36 cellular contexts compared by ENCODE assay signal in the genomic region with DNA sequence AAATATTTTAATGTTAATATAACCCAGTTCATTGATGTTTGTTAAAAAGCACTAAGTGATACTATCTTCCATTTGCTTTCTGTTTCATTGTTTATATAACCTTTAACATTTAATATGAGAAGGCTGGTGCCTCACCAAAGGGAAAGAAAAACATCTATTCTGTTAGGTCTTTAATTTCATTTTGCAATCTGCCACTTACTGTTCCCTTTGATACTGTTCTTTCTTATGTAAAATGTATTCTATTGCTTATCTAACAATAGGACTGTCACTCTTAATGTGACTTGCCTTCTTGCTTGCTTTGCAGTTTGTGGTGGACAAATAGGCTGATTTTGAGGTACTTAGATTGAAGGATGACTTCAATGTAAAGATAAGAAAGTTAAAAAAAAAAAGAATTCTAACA.
"Had no signal": no experiment of that assay in that cellular context is flagged by ENCODE, and none has a peak within 500 bp of the region (broad histone marks: within the 10 kb centered on the region; RNA-seq: fewer than 3 reads in every experiment).

No MANE protein-coding gene starts in this region.

- H3K27me3 ChIP-seq: MG63 had no signal

- H3K9ac ChIP-seq: KMS-11 had no signal

- H3K36me3 ChIP-seq: MG63 had no signal

- H3K4me2 ChIP-seq: KMS-11 had no signal

- H3K27ac ChIP-seq: KMS-11 had no signal

- H3K4me3 ChIP-seq: MG63 had no signal

- DNase-seq: Karpas-422, Kasumi-1, MG63, MM.1S, MV-4-11, NCI-H1048, NCI-H1092, NCI-H1092 treated with DMSO at 0.1 percent for 48 hours, NCI-H1105, NCI-H1105 treated with DMSO at 0.1 percent for 48 hours, NCI-H1417, NCI-H1417 treated with DMSO at 0.1 percent for 48 hours, NCI-H1436, NCI-H1436 treated with DMSO at 0.1 percent for 48 hours, NCI-H146, NCI-H1694, NCI-H1694 treated with DMSO at 0.1 percent for 48 hours, NCI-H187, NCI-H187 treated with DMSO at 0.1 percent for 48 hours, NCI-H1930, NCI-H2029, NCI-H2029 treated with DMSO at 0.1 percent for 48 hours, NCI-H2081, NCI-H2081 treated with DMSO at 0.1 percent for 48 hours, NCI-H2107, NCI-H2171, NCI-H2171 treated with DMSO at 0.1 percent for 48 hours, NCI-H2227 treated with DMSO at 0.1 percent for 48 hours, NCI-H226, NCI-H345, NCI-H446, NCI-H446 treated with DMSO at 0.1 percent for 48 hours, NCI-H510A, NCI-H510A treated with DMSO at 0.1 percent for 48 hours, NCI-H524 had no signal

- H3K9me3 ChIP-seq: MG63 had no signal
